8 cellular contexts compared by ENCODE assay signal in genomic region chrX:136879001-136879667, GRCh38. TPM values are rescaled to one million over a fixed set of nuclear protein-coding genes. Genes with fewer than 3 reads are reported as not detected.
A peak's percentile ranks its signal among the peaks of the same experiment; 100 is the strongest.
DNase-seq lines count a peak whose midpoint lies in the region; ATAC-seq, FAIRE-seq and TF ChIP-seq lines count a peak whose summit lies in the region.

No MANE protein-coding gene starts in this region.

- peaks cover 0 to 49% (median 40%) of the 10 kb centered on the region in 9 donors for H3K36me3 ChIP-seq in heart left ventricle
- H3K36me3 ChIP-seq in GM12878 (ENCODE audit: control insufficient read depth in 2 of 2, insufficient read depth in 2 of 2, low read length in 1 of 2), result peaks cover 0 to 6% of the 10 kb centered on the region in 2 experiments; a peak in 1 of 4 replicates
- H3K36me3 ChIP-seq in liver (ENCODE audit: control insufficient read depth in 4 of 4, insufficient read depth in 3 of 4, low read depth in 1 of 4, low read length in 3 of 4), result peaks cover 3 to 18% (median 13%) of the 10 kb centered on the region in 4 donors
- H3K36me3 ChIP-seq in transverse colon, result peaks cover 0 to 7% (median 0%) of the 10 kb centered on the region in 4 donors

- WGBS in heart left ventricle, 4 donors, result 6 to 29% (median 17%) methylated on average over 10 of the region's 10 CpGs
- 15% methylated on average over 10 of the region's 10 CpGs for WGBS in GM12878 (ENCODE audit: insufficient coverage, insufficient replicate concordance, low lambda C conversion rate, missing lambda C conversion rate)
- 9% methylated on average over 10 of the region's 10 CpGs for WGBS in liver
- WGBS in transverse colon (ENCODE audit: low coverage in 1 of 2), 2 donors, result 0 to 41% methylated on average over 3 to 10 of the region's 10 CpGs

- in situ Hi-C loops in GM12878 (cut with MboI), result no loop called here
- in situ Hi-C loops in transverse colon (cut with MboI; ENCODE audit: low pct_ligation_motif_present in 1 of 4, low pct_unique_long_range_greater_than_20kb in 1 of 4, low sequenced_read_pairs in 3 of 4), result no loop called here

- CTCF ChIA-PET in GM12878 (lab: Yijun Ruan, JAX), result interaction anchor here (1.0 kb wide), 1 partner anchor 12 kb away, joined by 4 read pairs; no protein-coding TSS in a partner anchor

- RAD21 ChIA-PET in GM12878 (lab: Charles Lee; ENCODE audit: unreplicated experiment), result interaction anchor here (0.7 to 1.4 kb wide), 7 partner anchors 33 to 207 kb away, joined by 3 to 5 read pairs (median 3); no protein-coding TSS in a partner anchor

- H3K9me3 ChIP-seq in heart left ventricle (no peaks in the 10 kb centered on the region), GM12878 (replicated peaks; ENCODE audit: control insufficient read depth, insufficient read depth, low read length) (no peaks in the 10 kb centered on the region; the same call in 2 of the 3 replicates), liver (ENCODE audit: control insufficient read depth in 4 of 4, low read length in 3 of 4) (no peaks in the 10 kb centered on the region), transverse colon (no peaks in the 10 kb centered on the region)

- peaks cover 36% of the 10 kb centered on the region for H3K79me2 ChIP-seq in GM12878 (ENCODE audit: control insufficient read depth, insufficient read depth, low read length)

- H3K4me3 ChIP-seq in heart left ventricle (peak overlapping the region; percentile 57 to 97 (median 78)), GM12878 (peak overlapping the region; percentile 85), liver (ENCODE audit: low read depth in 1 of 3, low read length in 3 of 3) (peak overlapping the region; percentile 79 to 94 (median 92)), transverse colon (peak overlapping the region; percentile 61 to 83 (median 80))

- no peak for TF ChIP-seq RAD21 in GM12878 (IDR thresholded peaks at IDR 0.05; ENCODE audit: insufficient read depth, low read depth, low read length)
- TF ChIP-seq RAD21 in liver (IDR thresholded peaks at IDR 0.05), result no peak

- H3K9ac ChIP-seq in GM12878 (ENCODE audit: control insufficient read depth, insufficient read depth, low read length), result peak overlapping the region; percentile 97
- peak overlapping the region in 1 of 2 donors; percentile 91 for H3K9ac ChIP-seq in liver (ENCODE audit: low read depth in 1 of 2, low read length in 2 of 2)

- peak overlapping the region; percentile 88 to 99 (median 94) for H3K27ac ChIP-seq in heart left ventricle
- H3K27ac ChIP-seq in GM12878 (ENCODE audit: control insufficient read depth, insufficient read depth), result peak overlapping the region; percentile 93
- H3K27ac ChIP-seq in liver (ENCODE audit: low read depth in 1 of 2, low read length in 2 of 2), result peak overlapping the region; percentile 73 to 90
- peak overlapping the region; percentile 88 to 98 (median 94) for H3K27ac ChIP-seq in transverse colon

- BruUV-seq in GM12878 (replicated peaks; lab: Mats Ljungman, UMichigan), result no TSS peak

- H3K27me3 ChIP-seq in heart left ventricle, result no peaks in the 10 kb centered on the region
- no peaks in the 10 kb centered on the region for H3K27me3 ChIP-seq in GM12878 (replicated peaks in 1 of 2; ENCODE audit: control insufficient read depth in 2 of 2, insufficient read depth in 2 of 2, low read length in 1 of 2)
- H3K27me3 ChIP-seq in liver (ENCODE audit: control insufficient read depth in 4 of 4, insufficient read depth in 4 of 4, low read length in 3 of 4), result no peaks in the 10 kb centered on the region
- H3K27me3 ChIP-seq in transverse colon, result no peaks in the 10 kb centered on the region

- H3K4me1 ChIP-seq in heart left ventricle, result peaks cover 0 to 11% (median 7%) of the 10 kb centered on the region in 12 donors
- H3K4me1 ChIP-seq in GM12878 (ENCODE audit: control insufficient read depth, insufficient read depth, low read length), result no peaks in the 10 kb centered on the region; the same call in 1 of the 2 replicates
- no peaks in the 10 kb centered on the region for H3K4me1 ChIP-seq in liver (ENCODE audit: control insufficient read depth in 4 of 4, insufficient read depth in 4 of 4, low read length in 3 of 4)
- H3K4me1 ChIP-seq in transverse colon, result peaks cover 0 to 10% (median 0%) of the 10 kb centered on the region in 4 donors

- peak in 1 of 4 donors; percentile 8 for ATAC-seq in heart left ventricle
- ATAC-seq in GM12878, result peak; percentile 25
- no peak for ATAC-seq in GM18517 (IDR thresholded peaks at IDR 0.05; ENCODE audit: unreplicated experiment)
- ATAC-seq in HG03097 (IDR thresholded peaks at IDR 0.05; ENCODE audit: low FRiP score, unreplicated experiment), result no peak

- no peak for FAIRE-seq in GM12878 (lab: Jason Lieb, UNC)

- TF ChIP-seq EP300 in GM12878 (IDR thresholded peaks at IDR 0.05; ENCODE audit: borderline replicate concordance in 1 of 2, control insufficient read depth in 1 of 2, low read depth in 2 of 2, low read length in 2 of 2), result no peak
- TF ChIP-seq EP300 in transverse colon (IDR thresholded peaks at IDR 0.05; ENCODE audit: low read depth), result no peak

- POLR2A ChIA-PET in GM12878 (lab: Charles Lee), result interaction anchor here (0.7 to 2.3 kb wide), 6 partner anchors 24 to 1586 kb away, joined by 3 to 7 read pairs (median 4); no protein-coding TSS in a partner anchor

- peak overlapping the region; percentile 50 for H3K4me2 ChIP-seq in GM12878 (ENCODE audit: control insufficient read depth, insufficient read depth)

- intact Hi-C loops in heart left ventricle (cut with DNase I) (loop anchor here in 2 of 10 donors (10.0 kb wide), 1 partner anchor 114 kb away; no protein-coding TSS in a partner anchor), cardiac septum (cut with DNase I) (no loop called here), GM12878 (cut with micrococcal nuclease; ENCODE audit: unreplicated experiment) (no loop called here), transverse colon (cut with DNase I; ENCODE audit: low total_unique reads) (no loop called here)

- TF ChIP-seq CTCF in heart left ventricle (IDR thresholded peaks at IDR 0.05) (no peak), GM12878 (IDR thresholded peaks at IDR 0.05 in 2 of 3, conservative IDR thresholded peaks at IDR 0.05 in 1 of 3; ENCODE audit: control insufficient read depth in 2 of 3, extremely low read depth in 1 of 3, insufficient read depth in 1 of 3, low read depth in 3 of 3, low read length in 3 of 3) (no peak), liver (IDR thresholded peaks at IDR 0.05; ENCODE audit: low read depth, low read length, missing input control) (no peak), transverse colon (IDR thresholded peaks at IDR 0.05) (no peak)

- TF ChIP-seq POLR2A in heart left ventricle (IDR thresholded peaks at IDR 0.05), result no peak
- no peak for TF ChIP-seq POLR2A in GM12878 (IDR thresholded peaks at IDR 0.05; ENCODE audit: low read depth, low read length)
- no peak for TF ChIP-seq POLR2A in transverse colon (IDR thresholded peaks at IDR 0.05)

- no peak overlapping the region for H2AFZ ChIP-seq in GM12878 (ENCODE audit: control insufficient read depth, low read depth, low read length)

- SMC1A ChIA-PET in GM12878 (lab: Charles Lee; ENCODE audit: uncharacterized antibody, unreplicated experiment), result interaction anchor here (0.6 to 1.8 kb wide), 7 partner anchors 8 to 129 kb away, joined by 3 to 7 read pairs (median 3); no protein-coding TSS in a partner anchor

- H4K20me1 ChIP-seq in GM12878 (ENCODE audit: control insufficient read depth, insufficient read depth), result no peaks in the 10 kb centered on the region

- DNase-seq in heart left ventricle (no peak), cardiac septum (ENCODE audit: low spot score) (no peak), GM12878 (ENCODE audit: low read depth, low spot score) (no peak), transverse colon (no peak), T1000 (lab: John Stamatoyannopoulos, UW) (no peak)

TF ChIP-seq in GM12878, 131 proteins besides CTCF, POLR2A, EP300 and RAD21:
- TF ChIP-seq TARDBP (IDR thresholded peaks at IDR 0.05; ENCODE audit: borderline replicate concordance) (no peak), ZNF384 (IDR thresholded peaks at IDR 0.05; ENCODE audit: borderline replicate concordance, low read depth, low read length) (peak; percentile 47; the same call in 1 of the 2 replicates), ATF7 (IDR thresholded peaks at IDR 0.05; ENCODE audit: low read depth) (0 out of 2 replicates have a peak, but pooled peaks have one; percentile 25)

TF ChIP-seq in liver, 16 proteins besides CTCF, POLR2A, EP300 and RAD21 (continues in another document):
- no peak for TF ChIP-seq GABPA (IDR thresholded peaks at IDR 0.05 in 1 of 2, conservative IDR thresholded peaks at IDR 0.05 in 1 of 2)

RNA-seq across cellular contexts. Expression of gene RBMX, which starts 1.4 kb away (rescaled TPM):
- total RNA-seq in heart left ventricle (100 to 1,000 TPM in 3 of 9 donors, 10 to 100 TPM in 6; 65.0 to 182 (median 90.7) TPM), cardiac septum (92.7 TPM), GM12878 (2014; rRNA removed) (258 and 320 TPM in 2 replicates), GM12878 (2014; rRNA removed; fragmentation: Illumina TruSeq; extraction: Trizol) (404 and 421 TPM in 2 replicates), GM12878 (2021) (280 and 287 TPM in 2 replicates), liver (10 to 100 TPM; 91.8 to 93.6 TPM), transverse colon (100 to 1,000 TPM; 116 to 212 (median 206) TPM)
- polyA plus RNA-seq in heart left ventricle (10 to 100 TPM; 60.3 to 61.0 TPM), GM12878 (2011; rRNA removed) (290 and 302 TPM in 2 replicates), GM12878 (2014; fragmentation: Illumina TruSeq; extraction: Trizol) (427 and 489 TPM in 2 replicates), GM12878 (2014; fragmentation: Nextera tagmentation; extraction: Ambion mirVana) (100 to 1,000 TPM; 299 to 332 TPM), GM12878 (2014; rRNA removed) (234 and 252 TPM in 2 replicates), GM12878 (2016; fragmentation: Nextera tagmentation; extraction: Ambion mirVana) (100 to 1,000 TPM; 262 to 270 TPM), liver (10 to 100 TPM; 29.3 to 34.6 TPM)
- 348 and 354 TPM in 2 replicates for total RNA-seq in GM12878 (2013; cell fraction: nucleolus; rRNA removed)
- 120 TPM for polyA plus RNA-seq in GM12878 (2011; ENCODE audit: low read depth)
- polyA plus RNA-seq in GM12878 (2011; cell fraction: cytosol; rRNA removed), result 184 and 198 TPM in 2 replicates
- polyA plus RNA-seq in GM12878 (2011; cell fraction: nucleus; rRNA removed), result 257 and 285 TPM in 2 replicates
- polyA plus RNA-seq in GM12878 (2012), result 181 and 204 TPM in 2 replicates
- 129 and 186 TPM in 2 replicates for polyA minus RNA-seq in GM12878 (2011; rRNA and poly(A)+ RNA removed)
- polyA minus RNA-seq in GM12878 (2011; cell fraction: cytosol; rRNA and poly(A)+ RNA removed), result 80.2 and 89.5 TPM in 2 replicates
- polyA minus RNA-seq in GM12878 (2011; cell fraction: nucleus; rRNA and poly(A)+ RNA removed), result 46.8 and 57.8 TPM in 2 replicates
